In the genomic region with DNA sequence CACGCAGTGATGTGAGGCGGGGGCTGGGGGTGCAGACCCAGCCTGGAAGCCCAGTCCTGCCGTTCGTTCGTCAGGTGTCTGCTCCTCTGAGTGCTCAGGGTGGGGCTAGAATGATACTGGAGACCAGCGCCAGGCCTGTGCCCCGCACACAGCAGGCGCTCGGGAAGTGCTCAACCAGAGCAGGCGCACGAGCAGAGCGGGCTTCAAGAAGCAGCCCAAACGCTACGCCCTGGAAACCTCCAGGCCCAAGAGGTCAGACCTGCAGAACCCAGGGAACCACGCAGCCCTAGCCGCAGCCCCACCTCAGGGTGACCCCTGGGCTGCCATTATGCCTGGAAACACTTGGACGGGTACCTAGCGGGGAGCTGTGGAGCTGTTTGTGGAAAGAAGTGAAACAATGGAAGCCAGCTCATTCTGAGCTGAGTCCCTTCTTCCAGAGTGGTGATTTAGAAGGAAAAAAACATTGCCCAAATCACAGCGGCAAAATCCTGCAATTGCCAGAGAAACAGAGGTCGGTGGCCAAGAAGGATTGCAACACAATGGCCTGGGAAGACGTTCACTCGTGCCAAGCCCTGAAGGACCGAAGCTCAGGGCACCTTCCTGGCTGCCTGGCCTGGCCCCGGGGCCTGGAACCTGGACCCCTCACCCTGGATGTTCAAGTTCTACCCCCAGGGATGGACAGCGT, we compare ENCODE assay signal across 20 cellular contexts. TPM values are rescaled to one million over a fixed set of nuclear protein-coding genes. Genes with fewer than 3 reads are reported as not detected.
DNase-seq lines count a peak whose midpoint lies in the region; ATAC-seq and TF ChIP-seq lines count a peak whose summit lies in the region.
"Had no signal": no experiment of that assay in that cellular context is flagged by ENCODE, and none has a peak within 500 bp of the region (broad histone marks: within the 10 kb centered on the region; RNA-seq: fewer than 3 reads in every experiment).

No MANE protein-coding gene starts in this region.

- H3K4me3 ChIP-seq in AG09309 (ENCODE audit: control insufficient read depth, low read depth, low read length) (no peak overlapping the region), ascending aorta (no peak overlapping the region), sigmoid colon (no peak overlapping the region)

- H3K4me1 ChIP-seq in ascending aorta (peaks cover 0 to 2% of the 10 kb centered on the region in 2 donors), sigmoid colon (peaks cover 0 to 13% (median 9%) of the 10 kb centered on the region in 4 donors)

- peak; percentile 10 for DNase-seq in AG09309 (ENCODE audit: low read depth)
- peak in 1 of 2 donors; percentile 74 for DNase-seq in ascending aorta (ENCODE audit: low spot score in 2 of 2)
- DNase-seq in left cardiac atrium, result peak; percentile 56
- DNase-seq in sigmoid colon, result peak; percentile 72
- no peak for DNase-seq in chondrocyte (ENCODE audit: low spot score)
- DNase-seq: activated CD8-positive, alpha-beta memory T cell treated with anti-CD3 and anti-CD28 coated beads for 24 hours; Calu3; GDM1; HFFc6; MV-4-11; naive thymus-derived CD4-positive, alpha-beta T cell; T-helper 1 cell had no signal

- peaks cover 0 to 1% of the 10 kb centered on the region in 2 donors for H3K9me3 ChIP-seq in ascending aorta
- no peaks in the 10 kb centered on the region for H3K9me3 ChIP-seq in sigmoid colon

- H3K27me3 ChIP-seq in ascending aorta (no peaks in the 10 kb centered on the region), sigmoid colon (no peaks in the 10 kb centered on the region)

- peaks cover 6% of the 10 kb centered on the region for H3K9me3 Mint-ChIP-seq in chondrocyte (ENCODE audit: low read depth)

- intact Hi-C loops in ascending aorta (cut with DNase I) (loop anchor here (2.0 kb wide), 1 partner anchor 40 kb away; no protein-coding TSS in a partner anchor), left cardiac atrium (cut with DNase I) (no loop called here), sigmoid colon (cut with DNase I) (no loop called here)

- no peak overlapping the region for H3K27ac Mint-ChIP-seq in chondrocyte (ENCODE audit: unreplicated experiment)
- H3K27ac Mint-ChIP-seq: HFFc6; naive thymus-derived CD4-positive, alpha-beta T cell had no signal

- no peaks in the 10 kb centered on the region for H3K4me1 Mint-ChIP-seq in chondrocyte (ENCODE audit: low read depth)

- H3K27me3 Mint-ChIP-seq in chondrocyte (ENCODE audit: low read depth), result peaks cover 7% of the 10 kb centered on the region

- no peak overlapping the region for H3K4me3 Mint-ChIP-seq in chondrocyte (ENCODE audit: unreplicated experiment)
- H3K4me3 Mint-ChIP-seq: HFFc6; naive thymus-derived CD4-positive, alpha-beta T cell had no signal

- WGBS in sigmoid colon, 2 donors, result 89 to 90% methylated on average over 25 of the region's 25 CpGs

- no peaks in the 10 kb centered on the region for H3K36me3 Mint-ChIP-seq in chondrocyte (ENCODE audit: low read depth)

- TF ChIP-seq POLR2A in sigmoid colon (IDR thresholded peaks at IDR 0.05), result no peak

- peak; percentile 23 to 51 for ATAC-seq in left cardiac atrium
- ATAC-seq in GM19351 (IDR thresholded peaks at IDR 0.05; ENCODE audit: unreplicated experiment), result no peak
- no peak for ATAC-seq in GM18502 (IDR thresholded peaks at IDR 0.05; ENCODE audit: poor library complexity, unreplicated experiment)
- ATAC-seq in GM21515 (IDR thresholded peaks at IDR 0.05; ENCODE audit: unreplicated experiment), result no peak
- ATAC-seq: HepG2; naive thymus-derived CD4-positive, alpha-beta T cell had no signal

- no peaks in the 10 kb centered on the region for H3K36me3 ChIP-seq in ascending aorta
- H3K36me3 ChIP-seq in sigmoid colon, result no peaks in the 10 kb centered on the region

- H3K27ac ChIP-seq in ascending aorta (peak overlapping the region; percentile 45 to 62), sigmoid colon (no peak overlapping the region)

- no peak for TF ChIP-seq EP300 in sigmoid colon (IDR thresholded peaks at IDR 0.05)

- TF ChIP-seq CTCF in AG09309 (IDR thresholded peaks at IDR 0.05; ENCODE audit: control insufficient read depth, insufficient read depth, low read depth, low read length, missing control alignments), result no peak
- no peak for TF ChIP-seq CTCF in ascending aorta (IDR thresholded peaks at IDR 0.05)
- TF ChIP-seq CTCF in sigmoid colon (IDR thresholded peaks at IDR 0.05), result no peak
- no peak for TF ChIP-seq CTCF in chondrocyte (IDR thresholded peaks at IDR 0.05)

RNA-seq across cellular contexts. Expression of a gene that starts 40.5 kb away (rescaled TPM):
- total RNA-seq in ascending aorta, result not detected
- 1 to 10 TPM in 1 of 2 donors, under 1 TPM in 1; 0.37 to 1.1 TPM for total RNA-seq in left cardiac atrium
- 1 to 10 TPM in 3 of 4 donors, under 1 TPM in 1; 0.55 to 4.3 (median 2.5) TPM for total RNA-seq in sigmoid colon
- 1 to 10 TPM in 2 of 3 donors, under 1 TPM in 1; 0.23 to 6.0 (median 2.4) TPM for polyA plus RNA-seq in sigmoid colon
- total RNA-seq in chondrocyte, result not detected in 3 replicates
- total RNA-seq: A673; fibroblast of villous mesenchyme; HepG2; HFFc6; naive thymus-derived CD4-positive, alpha-beta T cell; pulmonary artery endothelial cell; RPMI7951 had no signal
- polyA plus RNA-seq: HepG2; naive thymus-derived CD4-positive, alpha-beta T cell had no signal

Comparison
In these comparisons a context has a peak if more than half of its experiments do, and no peak if none do; other contexts are left out.
1. H3K27ac ChIP-seq: peak in ascending aorta (2 of 2); none in sigmoid colon (0 of 4).
2. ATAC-seq: peak in left cardiac atrium (2 of 2); none in GM19351 (single experiment), GM18502 (single experiment) and GM21515 (single experiment).